In the genomic region with DNA sequence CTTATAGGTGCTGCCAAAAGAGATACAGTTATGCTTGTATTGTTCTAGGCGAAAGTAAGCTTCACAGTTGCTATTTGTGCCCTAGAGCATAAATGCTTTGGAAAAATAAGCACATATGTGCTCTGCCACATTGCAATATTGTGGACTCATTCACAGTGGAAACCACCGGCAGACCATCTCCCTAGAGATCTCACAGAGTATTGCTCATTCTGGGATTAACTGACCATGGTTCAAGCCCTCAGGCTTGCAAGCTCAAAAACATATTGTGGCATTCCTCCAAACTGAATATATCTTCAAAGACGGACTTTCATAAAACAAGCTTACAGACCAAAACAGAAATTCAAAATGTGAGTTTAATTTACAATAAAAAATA, we compare ENCODE assay signal across 17 cellular contexts.
DNase-seq lines count a peak whose midpoint lies in the region; TF ChIP-seq lines count a peak whose summit lies in the region.
"Had no signal": no experiment of that assay in that cellular context is flagged by ENCODE, and none has a peak within 500 bp of the region (broad histone marks: within the 10 kb centered on the region; RNA-seq: fewer than 3 reads in every experiment).

No MANE protein-coding gene starts in this region.

- no peaks in the 10 kb centered on the region for H3K9me3 Mint-ChIP-seq in MCF 10A (ENCODE audit: unreplicated experiment)
- H3K9me3 Mint-ChIP-seq: activated T-cell treated with anti-CD3 and anti-CD28 coated beads, Interleukin-2, amount 50 U/mL, for 4 hours had no signal

- POLR2A ChIA-PET in MCF 10A (lab: Yijun Ruan, JAX) = interaction anchor here (0.7 to 1.0 kb wide), 3 partner anchors 9 to 196 kb away, joined by 3 to 5 read pairs (median 3); no protein-coding TSS in a partner anchor

- peak overlapping the region; percentile 66 for H3K27ac Mint-ChIP-seq in MCF 10A (ENCODE audit: low read depth, unreplicated experiment)

- H3K27me3 Mint-ChIP-seq in MCF 10A (ENCODE audit: insufficient read depth, unreplicated experiment) = no peaks in the 10 kb centered on the region

- CTCF ChIA-PET in MCF 10A (lab: Yijun Ruan, JAX) = interaction anchor here (0.7 to 1.8 kb wide), 5 partner anchors 14 to 182 kb away, joined by 3 to 6 read pairs (median 3); no protein-coding TSS in a partner anchor

- no peaks in the 10 kb centered on the region for H3K9me3 ChIP-seq in breast epithelium
- H3K9me3 ChIP-seq in testis = no peaks in the 10 kb centered on the region
- H3K9me3 ChIP-seq: lower lobe of right lung, neutrophil, upper lobe of left lung had no signal

- H3K27ac ChIP-seq in breast epithelium = no peak overlapping the region
- H3K27ac ChIP-seq in testis = no peak overlapping the region
- H3K27ac ChIP-seq: lower lobe of right lung, neutrophil, upper lobe of left lung had no signal

- no peaks in the 10 kb centered on the region for H3K4me1 ChIP-seq in breast epithelium
- H3K4me1 ChIP-seq in testis = no peaks in the 10 kb centered on the region
- H3K4me1 ChIP-seq: lower lobe of right lung, upper lobe of left lung had no signal

- TF ChIP-seq CTCF in MCF 10A (IDR thresholded peaks at IDR 0.05; ENCODE audit: unreplicated experiment) = no peak
- no peak for TF ChIP-seq CTCF in breast epithelium (IDR thresholded peaks at IDR 0.05)
- TF ChIP-seq CTCF in fibroblast of pulmonary artery (IDR thresholded peaks at IDR 0.05; ENCODE audit: low read length, missing control alignments) = no peak
- TF ChIP-seq CTCF in testis (IDR thresholded peaks at IDR 0.05) = no peak

- H3K27me3 ChIP-seq in breast epithelium (no peaks in the 10 kb centered on the region), testis (no peaks in the 10 kb centered on the region)
- H3K27me3 ChIP-seq: upper lobe of left lung had no signal

- H3K36me3 ChIP-seq in breast epithelium = no peaks in the 10 kb centered on the region
- H3K36me3 ChIP-seq in testis (ENCODE audit: low read depth, missing control alignments) = no peaks in the 10 kb centered on the region
- H3K36me3 ChIP-seq: lower lobe of right lung, neutrophil, upper lobe of left lung had no signal

- peaks cover 49% of the 10 kb centered on the region for H3K4me1 Mint-ChIP-seq in MCF 10A (ENCODE audit: insufficient read depth, unreplicated experiment)

- no peak overlapping the region for H3K4me3 ChIP-seq in breast epithelium
- no peak overlapping the region for H3K4me3 ChIP-seq in fibroblast of pulmonary artery (replicated peaks; ENCODE audit: low read depth, low read length)
- no peak overlapping the region for H3K4me3 ChIP-seq in testis
- H3K4me3 ChIP-seq: lower lobe of right lung, upper lobe of left lung had no signal

- intact Hi-C loops in MCF 10A (cut with micrococcal nuclease) (no loop called here), breast epithelium (cut with DNase I; ENCODE audit: low total_unique reads) (no loop called here), testis (cut with DNase I; ENCODE audit: low total_unique reads) (no loop called here)

- WGBS in testis, 2 donors = 57 to 65% methylated on average over 3 of the region's 3 CpGs

- BruUV-seq in MCF 10A (replicated peaks; lab: Mats Ljungman, UMichigan) = no TSS peak

- H3K4me3 Mint-ChIP-seq in MCF 10A (ENCODE audit: unreplicated experiment) = no peak overlapping the region
- H3K4me3 Mint-ChIP-seq: activated T-cell treated with anti-CD3 and anti-CD28 coated beads, Interleukin-2, amount 50 U/mL, for 4 hours had no signal

- DNase-seq in MCF 10A (ENCODE audit: unreplicated experiment) (peak; percentile 69), breast epithelium (ENCODE audit: low spot score in 2 of 2) (no peak), NCI-H69 (lab: John Stamatoyannopoulos, UW) (peak; percentile 84), fibroblast of pulmonary artery (ENCODE audit: low read depth) (peak; percentile 50), Ammon's horn (ENCODE audit: low spot score) (no peak), testis (no peak), SKM-1 (lab: John Stamatoyannopoulos, UW; ENCODE audit: unreplicated experiment) (no peak)
- no peak for DNase-seq in stimulated activated CD4-positive, alpha-beta T cell treated with anti-CD3 and anti-CD28 coated beads, Interleukin-15, amount 100 ng/mL, for 24 hours
- DNase-seq: ACHN; activated CD4-positive, CD25-positive, alpha-beta regulatory T cell treated with anti-CD3 and anti-CD28 coated beads, Interleukin-2, amount 50 U/mL, for 72 hours; activated T-cell treated with anti-CD3 and anti-CD28 coated beads, Interleukin-2, amount 50 U/mL, for 4 hours; aorta; lower lobe of right lung; NCI-H2029; stimulated activated CD4-positive, alpha-beta T cell treated with anti-CD3 and anti-CD28 coated beads, Interleukin-12 subunit alpha, Interleukin-12 subunit beta, amount 100 ng/mL, for 4 hours; upper lobe of left lung had no signal

- TF ChIP-seq POLR2A in breast epithelium (IDR thresholded peaks at IDR 0.05) = no peak
- no peak for TF ChIP-seq POLR2A in testis (IDR thresholded peaks at IDR 0.05)

- H3K36me3 Mint-ChIP-seq in MCF 10A (ENCODE audit: insufficient read depth, unreplicated experiment) = no peaks in the 10 kb centered on the region

Comparison
In these comparisons a context has a peak if more than half of its experiments do, and no peak if none do; other contexts are left out.
1. DNase-seq: peak in MCF 10A (single experiment), NCI-H69 (single experiment) and fibroblast of pulmonary artery (single experiment); none in breast epithelium (0 of 2), Ammon's horn (single experiment), testis (single experiment), SKM-1 (single experiment) and stimulated activated CD4-positive, alpha-beta T cell treated with anti-CD3 and anti-CD28 coated beads, Interleukin-15, amount 100 ng/mL, for 24 hours (single experiment).